In the genomic region with DNA sequence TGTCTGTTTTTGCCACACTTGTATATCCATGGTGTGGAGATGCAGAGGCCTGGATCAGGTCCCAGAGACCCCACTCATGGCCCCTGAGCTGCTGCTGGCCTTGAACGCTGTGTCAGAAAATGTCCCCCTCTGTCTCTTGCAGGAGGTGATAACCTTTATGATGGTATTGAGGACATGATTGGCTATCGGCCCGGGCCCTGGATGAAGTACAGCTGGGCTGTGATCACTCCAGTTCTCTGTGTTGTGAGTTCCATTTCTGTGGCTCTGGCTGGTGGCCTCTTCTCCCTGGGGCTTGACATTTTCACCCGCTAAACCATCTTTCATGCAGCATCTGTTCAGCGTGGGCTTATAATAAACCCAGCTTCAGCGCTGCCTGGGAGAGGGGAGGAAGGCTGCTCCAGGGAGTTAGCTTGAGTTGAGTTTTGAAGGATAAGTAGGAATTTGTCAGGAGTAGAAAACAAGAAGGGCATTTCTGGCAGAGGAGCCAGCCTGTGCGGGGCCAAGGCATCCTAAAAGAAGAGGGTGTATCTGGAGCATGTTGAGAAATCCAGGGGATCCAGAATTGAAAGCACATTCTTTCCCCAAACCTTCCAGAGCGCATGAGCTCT, we compare ENCODE assay signal across 24 cellular contexts.
"Had no signal": no experiment of that assay in that cellular context is flagged by ENCODE, and none has a peak within 500 bp of the region (broad histone marks: within the 10 kb centered on the region; RNA-seq: fewer than 3 reads in every experiment).

No MANE protein-coding gene starts in this region.

- H3K9me3 Mint-ChIP-seq: activated naive CD4-positive, alpha-beta T cell treated with anti-CD3 and anti-CD28 coated beads, Interleukin-2, amount 50 U/mL, for 24 hours; immature natural killer cell; naive B cell; stimulated activated effector memory CD8-positive, alpha-beta T cell treated with anti-CD3 and anti-CD28 coated beads, Interleukin-12 subunit alpha, Interleukin-12 subunit beta, amount 100 ng/mL, for 72 hours had no signal

- H3K79me2 ChIP-seq: hepatocyte had no signal

- H3K27me3 Mint-ChIP-seq: activated naive CD4-positive, alpha-beta T cell treated with anti-CD3 and anti-CD28 coated beads, Interleukin-2, amount 50 U/mL, for 24 hours; naive B cell; T-helper 17 cell had no signal

- H3K4me3 ChIP-seq: coronary artery, hepatocyte, lung, ovary, transverse colon had no signal

- H3K27ac ChIP-seq: coronary artery, hepatocyte, transverse colon had no signal

- H2AFZ ChIP-seq: hepatocyte had no signal

- ATAC-seq: right cardiac atrium; stimulated activated effector memory CD8-positive, alpha-beta T cell treated with anti-CD3 and anti-CD28 coated beads, Interleukin-12 subunit alpha, Interleukin-12 subunit beta, amount 100 ng/mL, for 72 hours; T-helper 17 cell had no signal

- H3K27me3 ChIP-seq: brain microvascular endothelial cell, hepatocyte, ovary, transverse colon had no signal

- H3K36me3 ChIP-seq: ovary had no signal

- FAIRE-seq: endometrium, urothelium cell line had no signal

- H3K27ac Mint-ChIP-seq: activated naive CD4-positive, alpha-beta T cell treated with anti-CD3 and anti-CD28 coated beads, Interleukin-2, amount 50 U/mL, for 24 hours; immature natural killer cell; stimulated activated effector memory CD8-positive, alpha-beta T cell treated with anti-CD3 and anti-CD28 coated beads, Interleukin-12 subunit alpha, Interleukin-12 subunit beta, amount 100 ng/mL, for 72 hours; T-helper 17 cell had no signal

- H3K9me3 ChIP-seq: ovary, transverse colon had no signal

- H3K4me1 ChIP-seq: transverse colon had no signal

- H3K4me1 Mint-ChIP-seq: activated naive CD4-positive, alpha-beta T cell treated with anti-CD3 and anti-CD28 coated beads, Interleukin-2, amount 50 U/mL, for 24 hours; immature natural killer cell; stimulated activated effector memory CD8-positive, alpha-beta T cell treated with anti-CD3 and anti-CD28 coated beads, Interleukin-12 subunit alpha, Interleukin-12 subunit beta, amount 100 ng/mL, for 72 hours had no signal

- H3K4me3 Mint-ChIP-seq: activated naive CD4-positive, alpha-beta T cell treated with anti-CD3 and anti-CD28 coated beads, Interleukin-2, amount 50 U/mL, for 24 hours; immature natural killer cell; naive B cell; stimulated activated effector memory CD8-positive, alpha-beta T cell treated with anti-CD3 and anti-CD28 coated beads, Interleukin-12 subunit alpha, Interleukin-12 subunit beta, amount 100 ng/mL, for 72 hours; T-helper 17 cell had no signal

- DNase-seq: activated CD4-positive, alpha-beta T cell treated with anti-CD3 and anti-CD28 coated beads for 4 hours; activated CD4-positive, alpha-beta T cell treated with anti-CD3 and anti-CD28 coated beads, Interleukin-2, amount 50 U/mL, for 48 hours; activated CD4-positive, CD25-positive, alpha-beta regulatory T cell; activated effector memory CD4-positive, alpha-beta T cell treated with anti-CD3 and anti-CD28 coated beads, Interleukin-2, amount 50 U/mL, for 16 hours; activated T-cell treated with anti-CD3 and anti-CD28 coated beads, Interleukin-2, amount 50 U/mL, for 48 hours; anterior cingulate cortex; brain microvascular endothelial cell; erythroblast; foreskin melanocyte; immature natural killer cell; kidney glomerular epithelial cell; naive B cell; stimulated activated CD4-positive, alpha-beta T cell treated with anti-CD3 and anti-CD28 coated beads, Interleukin-2, amount 100 ng/mL, for 24 hours; T-helper 17 cell; transverse colon had no signal

- H3K4me2 ChIP-seq: hepatocyte had no signal
